Comparison of ENCODE assay signal across 21 cellular contexts in genomic region chr4:88409789-88410188, GRCh38. TPM values are rescaled to one million over a fixed set of nuclear protein-coding genes. Genes with fewer than 3 reads are reported as not detected.
DNase-seq lines count a peak whose midpoint lies in the region; ATAC-seq, FAIRE-seq and TF ChIP-seq lines count a peak whose summit lies in the region.
"Had no signal": no experiment of that assay in that cellular context is flagged by ENCODE, and none has a peak within 500 bp of the region (broad histone marks: within the 10 kb centered on the region; RNA-seq: fewer than 3 reads in every experiment).

No MANE protein-coding gene starts in this region.

- TF ChIP-seq EP300 in HepG2 (IDR thresholded peaks at IDR 0.05; ENCODE audit: low read depth in 2 of 2, low read length in 2 of 2) = no peak
- no peak for TF ChIP-seq EP300 in HepG2 (CRISPR knock-in tag; IDR thresholded peaks at IDR 0.05; ENCODE audit: borderline replicate concordance)

- H2AFZ ChIP-seq in HepG2 (ENCODE audit: low read length) (no peak overlapping the region), OCI-LY7 (ENCODE audit: low read length) (no peak overlapping the region)

- DNase-seq in HepG2 (ENCODE audit: low spot score) = no peak
- no peak for DNase-seq in right lobe of liver
- no peak for DNase-seq in T-helper 17 cell
- no peak for DNase-seq in stimulated activated effector memory CD8-positive, alpha-beta T cell treated with anti-CD3 and anti-CD28 coated beads, Interleukin-12 subunit alpha, Interleukin-12 subunit beta, amount 100 ng/mL, for 72 hours (ENCODE audit: low spot score in 2 of 2)
- DNase-seq in OCI-LY7 (ENCODE audit: low spot score) = no peak
- no peak for DNase-seq in NOMO-1 (lab: John Stamatoyannopoulos, UW; ENCODE audit: unreplicated experiment in 2 of 2)
- DNase-seq: 8988T; ACHN; BE2C; C1 segment of cervical spinal cord; Caco-2; Calu3; CD4-positive, alpha-beta memory T cell; CD4-positive, CD25-positive, alpha-beta regulatory T cell; DMS79 treated with DMSO at 0.1 percent for 48 hours; GF-D8 had no signal

- no peak overlapping the region for H3K27ac ChIP-seq in HepG2 (ENCODE audit: extremely low read length, insufficient read depth, low read length)
- no peak overlapping the region for H3K27ac ChIP-seq in right lobe of liver
- H3K27ac ChIP-seq in OCI-LY7 (ENCODE audit: low read depth, low read length, poor library complexity, severe bottlenecking) = no peak overlapping the region
- H3K27ac ChIP-seq: BLaER1 had no signal

- peaks cover 5% of the 10 kb centered on the region for H3K4me1 Mint-ChIP-seq in T-helper 17 cell
- H3K4me1 Mint-ChIP-seq in stimulated activated effector memory CD8-positive, alpha-beta T cell treated with anti-CD3 and anti-CD28 coated beads, Interleukin-12 subunit alpha, Interleukin-12 subunit beta, amount 100 ng/mL, for 72 hours = peaks cover 26% of the 10 kb centered on the region

- in situ Hi-C loops in HepG2 (cut with HindIII; ENCODE audit: extremely low pct_ligation_motif_present, low pct_unique_long_range_greater_than_20kb) = no loop called here

- peaks cover 4% of the 10 kb centered on the region for H3K36me3 Mint-ChIP-seq in T-helper 17 cell (ENCODE audit: low read depth)
- peaks cover 14% of the 10 kb centered on the region for H3K36me3 Mint-ChIP-seq in stimulated activated effector memory CD8-positive, alpha-beta T cell treated with anti-CD3 and anti-CD28 coated beads, Interleukin-12 subunit alpha, Interleukin-12 subunit beta, amount 100 ng/mL, for 72 hours

- H3K27me3 ChIP-seq in HepG2 (ENCODE audit: control insufficient read depth in 1 of 2, insufficient read depth in 2 of 2, low read length in 2 of 2) (no peaks in the 10 kb centered on the region), right lobe of liver (no peaks in the 10 kb centered on the region)
- H3K27me3 ChIP-seq: BLaER1 had no signal

- H3K9ac ChIP-seq in HepG2 (ENCODE audit: insufficient read depth, low read depth, low read length) = no peak overlapping the region
- H3K9ac ChIP-seq: BLaER1 had no signal

- TF ChIP-seq RAD21 in HepG2 (CRISPR knock-in tag; IDR thresholded peaks at IDR 0.05) = no peak

- no peak overlapping the region for H3K4me3 Mint-ChIP-seq in T-helper 17 cell
- no peak overlapping the region for H3K4me3 Mint-ChIP-seq in stimulated activated effector memory CD8-positive, alpha-beta T cell treated with anti-CD3 and anti-CD28 coated beads, Interleukin-12 subunit alpha, Interleukin-12 subunit beta, amount 100 ng/mL, for 72 hours
- H3K4me3 Mint-ChIP-seq: CD14-positive monocyte; CD4-positive, alpha-beta memory T cell had no signal

- TF ChIP-seq CTCF in HepG2 (CRISPR knock-in tag; IDR thresholded peaks at IDR 0.05) = no peak
- no peak for TF ChIP-seq CTCF in right lobe of liver (IDR thresholded peaks at IDR 0.05)
- TF ChIP-seq CTCF in OCI-LY7 (conservative IDR thresholded peaks at IDR 0.05; ENCODE audit: low read length) = no peak

- H3K36me3 ChIP-seq in HepG2 (replicated peaks in 1 of 2; ENCODE audit: control insufficient read depth in 1 of 2, insufficient read depth in 2 of 2, low read length in 2 of 2) (no peaks in the 10 kb centered on the region), right lobe of liver (no peaks in the 10 kb centered on the region), OCI-LY7 (ENCODE audit: insufficient read depth, low read length) (no peaks in the 10 kb centered on the region)
- H3K36me3 ChIP-seq: BE2C, BLaER1 had no signal

- intact Hi-C loops in HepG2 (cut with micrococcal nuclease; ENCODE audit: unreplicated experiment) = loop anchor here (1.0 to 5.0 kb wide), 2 partner anchors 106 to 798 kb away; no protein-coding TSS in a partner anchor
- intact Hi-C loops in right lobe of liver (cut with DNase I) = no loop called here
- intact Hi-C loops in OCI-LY7 (cut with micrococcal nuclease; ENCODE audit: unreplicated experiment) = no loop called here

- POLR2A ChIA-PET in HepG2 (lab: Yijun Ruan, JAX) (no interaction called here), OCI-LY7 (lab: Charles Lee) (no interaction called here)

- no peaks in the 10 kb centered on the region for H3K4me1 ChIP-seq in HepG2 (ENCODE audit: insufficient read depth, low read length)
- no peaks in the 10 kb centered on the region for H3K4me1 ChIP-seq in right lobe of liver
- H3K4me1 ChIP-seq in OCI-LY7 (ENCODE audit: insufficient read depth, low read length, poor library complexity, severe bottlenecking) = no peaks in the 10 kb centered on the region
- H3K4me1 ChIP-seq: BE2C, BLaER1 had no signal

- FAIRE-seq in HepG2 (lab: Jason Lieb, UNC) = no peak
- FAIRE-seq: A204.1, D721Med, GM12891 had no signal

- BruUV-seq in HepG2 (replicated peaks; lab: Mats Ljungman, UMichigan) (no TSS peak), OCI-LY7 (replicated peaks; lab: Mats Ljungman, UMichigan) (no TSS peak)

- H3K9me3 ChIP-seq in HepG2 (ENCODE audit: low read length) (no peaks in the 10 kb centered on the region), right lobe of liver (no peaks in the 10 kb centered on the region), T-helper 17 cell (ENCODE audit: control insufficient read depth, low read length, poor library complexity, severe bottlenecking) (no peaks in the 10 kb centered on the region), OCI-LY7 (ENCODE audit: low read length) (no peaks in the 10 kb centered on the region)
- H3K9me3 ChIP-seq: BE2C, BLaER1, Caco-2 had no signal

- 92% methylated on average over 1 of the region's 1 CpG for WGBS in HepG2 (ENCODE audit: low lambda C conversion rate)
- WGBS in right lobe of liver (ENCODE audit: insufficient coverage, low coverage, low lambda C conversion rate, missing lambda C conversion rate) = no CpG with 5 or more reads among the region's 1 CpG

- H3K9me3 Mint-ChIP-seq in stimulated activated effector memory CD8-positive, alpha-beta T cell treated with anti-CD3 and anti-CD28 coated beads, Interleukin-12 subunit alpha, Interleukin-12 subunit beta, amount 100 ng/mL, for 72 hours = no peaks in the 10 kb centered on the region
- H3K9me3 Mint-ChIP-seq: CD4-positive, alpha-beta memory T cell; CD4-positive, CD25-positive, alpha-beta regulatory T cell had no signal

- peak overlapping the region; percentile 21 for H3K27ac Mint-ChIP-seq in T-helper 17 cell
- H3K27ac Mint-ChIP-seq in stimulated activated effector memory CD8-positive, alpha-beta T cell treated with anti-CD3 and anti-CD28 coated beads, Interleukin-12 subunit alpha, Interleukin-12 subunit beta, amount 100 ng/mL, for 72 hours = peak overlapping the region; percentile 62
- H3K27ac Mint-ChIP-seq: CD4-positive, CD25-positive, alpha-beta regulatory T cell had no signal

- H3K27me3 Mint-ChIP-seq in T-helper 17 cell = no peaks in the 10 kb centered on the region
- H3K27me3 Mint-ChIP-seq: CD4-positive, alpha-beta memory T cell; CD4-positive, CD25-positive, alpha-beta regulatory T cell had no signal

- H3K4me2 ChIP-seq in HepG2 (ENCODE audit: low read depth, low read length) (no peak overlapping the region), OCI-LY7 (ENCODE audit: low read length) (no peak overlapping the region)
- H3K4me2 ChIP-seq: BLaER1 had no signal

- H3K79me2 ChIP-seq in HepG2 (ENCODE audit: insufficient read depth, low read length) (no peaks in the 10 kb centered on the region), OCI-LY7 (ENCODE audit: insufficient read depth, low read depth, low read length) (no peaks in the 10 kb centered on the region)

- H4K20me1 ChIP-seq in HepG2 (ENCODE audit: insufficient read depth, low read length) = no peaks in the 10 kb centered on the region
- H4K20me1 ChIP-seq in OCI-LY7 (ENCODE audit: insufficient read depth, low read length) = no peaks in the 10 kb centered on the region
- H4K20me1 ChIP-seq: BLaER1 had no signal

- CTCF ChIA-PET in HepG2 (lab: Yijun Ruan, JAX; ENCODE audit: low intra/inter-chr PET ratio, low total read pairs) = no interaction called here
- CTCF ChIA-PET in OCI-LY7 (lab: Charles Lee; ENCODE audit: unreplicated experiment) = no interaction called here

- no peaks in the 10 kb centered on the region for H3K9me2 ChIP-seq in OCI-LY7 (ENCODE audit: insufficient read depth, low read length)

- ATAC-seq in HepG2 (no peak), right lobe of liver (no peak), T-helper 17 cell (no peak)
- no peak for ATAC-seq in stimulated activated effector memory CD8-positive, alpha-beta T cell treated with anti-CD3 and anti-CD28 coated beads, Interleukin-12 subunit alpha, Interleukin-12 subunit beta, amount 100 ng/mL, for 72 hours

- no peak overlapping the region for H3K4me3 ChIP-seq in HepG2 (replicated peaks in 1 of 3; ENCODE audit: insufficient read depth in 1 of 3, low read depth in 2 of 3, low read length in 3 of 3)
- H3K4me3 ChIP-seq in right lobe of liver = no peak overlapping the region
- H3K4me3 ChIP-seq in OCI-LY7 (ENCODE audit: low read depth, low read length, poor library complexity, severe bottlenecking) = no peak overlapping the region
- H3K4me3 ChIP-seq: BLaER1 had no signal

- no peak for TF ChIP-seq POLR2A in HepG2 (IDR thresholded peaks at IDR 0.05; ENCODE audit: insufficient read depth in 1 of 2, low read depth in 2 of 2, low read length in 2 of 2)
- TF ChIP-seq POLR2A in right lobe of liver (IDR thresholded peaks at IDR 0.05) = no peak

RNA-seq across cellular contexts. Expression of gene HERC6, which starts 31.1 kb away (rescaled TPM):
- total RNA-seq in HepG2 (2016; rRNA removed; fragmentation: Illumina TruSeq; extraction: Trizol) = 2.0 and 2.7 TPM in 2 replicates
- total RNA-seq in HepG2 (2016; cell fraction: cytosol; rRNA removed; fragmentation: Illumina TruSeq; extraction: Trizol; ENCODE audit: low read depth) = 0.30 and 0.35 TPM in 2 replicates
- 1.4 and 2.3 TPM in 2 replicates for total RNA-seq in HepG2 (2016; cell fraction: insoluble cytoplasmic fraction; rRNA removed; fragmentation: Illumina TruSeq; extraction: Trizol)
- 0.76 and 0.77 TPM in 2 replicates for total RNA-seq in HepG2 (2016; cell fraction: membrane; rRNA removed; fragmentation: Illumina TruSeq; extraction: Trizol)
- total RNA-seq in HepG2 (2016; cell fraction: nucleus; rRNA removed; fragmentation: Illumina TruSeq; extraction: Trizol) = 1.4 and 2.1 TPM in 2 replicates
- 0.50 TPM in 2 replicates for polyA plus RNA-seq in HepG2 (2011; rRNA removed)
- 0.10 and 0.16 TPM in 2 replicates for polyA plus RNA-seq in HepG2 (2011; cell fraction: cytosol; rRNA removed)
- 0.61 and 1.0 TPM in 2 replicates for polyA plus RNA-seq in HepG2 (2011; cell fraction: nucleus; rRNA removed)
- polyA plus RNA-seq in HepG2 (2012) = 0.44 TPM in 2 replicates
- 0.07 and 0.15 TPM in 2 replicates for polyA plus RNA-seq in HepG2 (2016; cell fraction: cytosol; fragmentation: Illumina TruSeq; extraction: Trizol; ENCODE audit: low read depth)
- polyA plus RNA-seq in HepG2 (2016; cell fraction: insoluble cytoplasmic fraction; fragmentation: Illumina TruSeq; extraction: Trizol; ENCODE audit: low read depth) = 1.2 and 1.7 TPM in 2 replicates
- 0.30 and 0.32 TPM in 2 replicates for polyA plus RNA-seq in HepG2 (2016; cell fraction: membrane; fragmentation: Illumina TruSeq; extraction: Trizol; ENCODE audit: low read depth)
- polyA plus RNA-seq in HepG2 (2016; cell fraction: nucleus; fragmentation: Illumina TruSeq; extraction: Trizol; ENCODE audit: insufficient read depth, low read depth) = 1.4 and 1.6 TPM in 2 replicates
- polyA minus RNA-seq in HepG2 (2011; rRNA and poly(A)+ RNA removed; ENCODE audit: low replicate concordance) = 4.0 and 24.9 TPM in 2 replicates
- polyA minus RNA-seq in HepG2 (2011; cell fraction: cytosol; rRNA and poly(A)+ RNA removed) = 0.79 TPM in 1 of 2 replicates, not detected in the other
- 0.64 and 1.7 TPM in 2 replicates for polyA minus RNA-seq in HepG2 (2011; cell fraction: nucleus; rRNA and poly(A)+ RNA removed)
- total RNA-seq in right lobe of liver = 1 to 10 TPM; 1.7 to 4.2 (median 3.6) TPM
- 10 to 100 TPM; 15.5 to 28.3 TPM for total RNA-seq in T-helper 17 cell
- total RNA-seq in OCI-LY7 (2014; rRNA removed; shearing (Covaris generic)) = 0.09 and 0.28 TPM in 2 replicates
- 0.18 and 0.51 TPM in 2 replicates for total RNA-seq in OCI-LY7 (2022)

RNA-seq across cellular contexts. Expression of gene HERC5, which starts 47.1 kb away (rescaled TPM):
- total RNA-seq in HepG2 (2016; rRNA removed; fragmentation: Illumina TruSeq; extraction: Trizol) (0.29 and 0.33 TPM in 2 replicates), right lobe of liver (1 to 10 TPM; 1.5 to 5.8 (median 1.8) TPM), T-helper 17 cell (10 to 100 TPM; 17.2 to 19.7 TPM), OCI-LY7 (2022) (not detected in 2 replicates)
- not detected in 2 replicates for total RNA-seq in HepG2 (2016; cell fraction: cytosol; rRNA removed; fragmentation: Illumina TruSeq; extraction: Trizol; ENCODE audit: low read depth)
- total RNA-seq in HepG2 (2016; cell fraction: insoluble cytoplasmic fraction; rRNA removed; fragmentation: Illumina TruSeq; extraction: Trizol) = 0.35 and 0.39 TPM in 2 replicates
- 0.10 and 0.12 TPM in 2 replicates for total RNA-seq in HepG2 (2016; cell fraction: membrane; rRNA removed; fragmentation: Illumina TruSeq; extraction: Trizol)
- total RNA-seq in HepG2 (2016; cell fraction: nucleus; rRNA removed; fragmentation: Illumina TruSeq; extraction: Trizol) = 0.16 and 0.19 TPM in 2 replicates
- polyA plus RNA-seq in HepG2 (2011; rRNA removed) = 0.08 and 0.13 TPM in 2 replicates
- polyA plus RNA-seq in HepG2 (2011; cell fraction: cytosol; rRNA removed) = 0.04 and 0.09 TPM in 2 replicates
- 0.14 and 0.16 TPM in 2 replicates for polyA plus RNA-seq in HepG2 (2011; cell fraction: nucleus; rRNA removed)
- 0.08 and 0.11 TPM in 2 replicates for polyA plus RNA-seq in HepG2 (2012)
- polyA plus RNA-seq in HepG2 (2016; cell fraction: cytosol; fragmentation: Illumina TruSeq; extraction: Trizol; ENCODE audit: low read depth) = 0.05 TPM in 1 of 2 replicates, not detected in the other
- polyA plus RNA-seq in HepG2 (2016; cell fraction: insoluble cytoplasmic fraction; fragmentation: Illumina TruSeq; extraction: Trizol; ENCODE audit: low read depth) = 0.15 and 0.28 TPM in 2 replicates
- 0.09 TPM in 1 of 2 replicates, not detected in the other for polyA plus RNA-seq in HepG2 (2016; cell fraction: membrane; fragmentation: Illumina TruSeq; extraction: Trizol; ENCODE audit: low read depth)
- 0.26 and 0.52 TPM in 2 replicates for polyA plus RNA-seq in HepG2 (2016; cell fraction: nucleus; fragmentation: Illumina TruSeq; extraction: Trizol; ENCODE audit: insufficient read depth, low read depth)
- 0.10 and 4.5 TPM in 2 replicates for polyA minus RNA-seq in HepG2 (2011; rRNA and poly(A)+ RNA removed; ENCODE audit: low replicate concordance)
- 0.18 and 0.49 TPM in 2 replicates for polyA minus RNA-seq in HepG2 (2011; cell fraction: cytosol; rRNA and poly(A)+ RNA removed)
- 0.25 and 0.39 TPM in 2 replicates for polyA minus RNA-seq in HepG2 (2011; cell fraction: nucleus; rRNA and poly(A)+ RNA removed)
- 0.18 TPM in 1 of 2 replicates, not detected in the other for total RNA-seq in OCI-LY7 (2014; rRNA removed; shearing (Covaris generic))
